Comparison of ENCODE assay signal across 9 cellular contexts in the genomic region with DNA sequence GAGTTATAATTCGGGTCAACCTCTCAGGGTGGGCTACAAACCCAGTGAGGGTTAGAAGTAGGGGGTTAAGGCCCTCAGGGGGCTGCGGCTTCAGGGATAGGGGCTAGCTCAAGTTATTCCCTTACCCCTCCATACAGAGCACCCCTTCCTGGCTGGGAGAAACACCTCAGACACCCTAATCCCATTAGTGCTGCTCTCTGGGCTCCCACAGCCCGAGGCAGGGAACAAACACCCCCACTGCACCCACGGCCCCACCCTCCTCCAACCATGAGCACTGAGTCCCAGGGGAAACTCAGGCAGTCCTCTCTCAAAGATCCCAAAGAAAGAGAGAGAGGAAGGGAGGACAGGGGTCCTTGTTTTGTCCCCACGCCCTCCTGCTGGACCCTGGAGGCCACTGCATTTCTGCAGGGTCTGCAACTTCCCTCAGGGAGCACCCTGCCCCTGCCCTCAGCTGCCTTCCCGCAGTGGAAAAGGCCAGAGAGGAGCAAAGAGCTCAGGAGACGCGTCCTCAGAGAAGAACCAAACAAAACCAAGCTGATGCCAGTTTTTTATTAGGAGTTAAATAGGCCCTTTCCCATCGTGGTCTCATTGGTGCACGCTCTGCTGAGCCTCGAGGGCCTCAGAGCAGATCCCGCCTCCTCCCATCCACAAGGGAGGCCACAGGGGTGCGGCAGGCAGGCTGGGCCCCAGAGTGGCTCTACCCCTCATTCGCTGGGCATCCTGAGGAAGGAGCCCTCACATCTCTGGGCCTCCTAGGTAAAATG. TPM values are rescaled to one million over a fixed set of nuclear protein-coding genes. Genes with fewer than 3 reads are reported as not detected.
DNase-seq lines count a peak whose midpoint lies in the region; ATAC-seq and TF ChIP-seq lines count a peak whose summit lies in the region.
"Had no signal": no experiment of that assay in that cellular context is flagged by ENCODE, and none has a peak within 500 bp of the region (broad histone marks: within the 10 kb centered on the region; RNA-seq: fewer than 3 reads in every experiment).

No MANE protein-coding gene starts in this region.

- ATAC-seq in GM21576 (IDR thresholded peaks at IDR 0.05; ENCODE audit: unreplicated experiment): no peak
- no peak for ATAC-seq in GM19397 (IDR thresholded peaks at IDR 0.05; ENCODE audit: unreplicated experiment)
- ATAC-seq: left colon had no signal

- no peak for DNase-seq in CD8-positive, alpha-beta memory T cell
- DNase-seq in NCI-H187 treated with DMSO at 0.1 percent for 48 hours (lab: John Stamatoyannopoulos, UW) (peak; percentile 79), epithelial cell of esophagus (ENCODE audit: low read depth) (peak; percentile 17), prostate gland (ENCODE audit: low spot score) (no peak), 8988T (no peak), AML-193 (lab: John Stamatoyannopoulos, UW) (no peak)

- intact Hi-C loops in prostate gland (cut with DNase I): no loop called here

- TF ChIP-seq POLR2A in prostate gland (IDR thresholded peaks at IDR 0.05): no peak

- H3K36me3 ChIP-seq in CD8-positive, alpha-beta memory T cell (ENCODE audit: insufficient read depth, low read length): peaks cover 11% of the 10 kb centered on the region
- H3K36me3 ChIP-seq in prostate gland: no peaks in the 10 kb centered on the region

- H3K4me1 ChIP-seq in CD8-positive, alpha-beta memory T cell (ENCODE audit: insufficient read depth, low read length): peaks cover 57% of the 10 kb centered on the region
- no peaks in the 10 kb centered on the region for H3K4me1 ChIP-seq in prostate gland (replicated peaks)

- POLR2A ChIA-PET in CD8-positive, alpha-beta memory T cell (lab: Charles Lee): interaction anchor here (1.1 to 5.4 kb wide), 2 partner anchors 13 to 14 kb away, joined by 3 to 121 read pairs; partner anchors contain the start of gene S100A6

- no peaks in the 10 kb centered on the region for H3K9me3 ChIP-seq in CD8-positive, alpha-beta memory T cell (ENCODE audit: low read length)
- H3K9me3 ChIP-seq in prostate gland: no peaks in the 10 kb centered on the region

- H3K36me3 Mint-ChIP-seq in CD8-positive, alpha-beta memory T cell: peaks cover 13 to 34% (median 16%) of the 10 kb centered on the region in 3 donors

- no peak for TF ChIP-seq CTCF in epithelial cell of esophagus (IDR thresholded peaks at IDR 0.05; ENCODE audit: insufficient read depth, low read depth, low read length, missing control alignments)
- no peak for TF ChIP-seq CTCF in prostate gland (IDR thresholded peaks at IDR 0.05)

- no peaks in the 10 kb centered on the region for H3K9me3 Mint-ChIP-seq in CD8-positive, alpha-beta memory T cell

- H3K27ac ChIP-seq in CD8-positive, alpha-beta memory T cell (ENCODE audit: low read depth, low read length): no peak overlapping the region
- peak overlapping the region; percentile 16 to 66 for H3K27ac ChIP-seq in prostate gland

- H3K27ac Mint-ChIP-seq in CD8-positive, alpha-beta memory T cell: peak overlapping the region in 7 of 8 donors; percentile 9 to 99 (median 97)

- peak overlapping the region in 6 of 7 donors; percentile 8 to 100 (median 47) for H3K4me3 Mint-ChIP-seq in CD8-positive, alpha-beta memory T cell

- H3K27me3 Mint-ChIP-seq in CD8-positive, alpha-beta memory T cell: peaks cover 0 to 3% of the 10 kb centered on the region in 2 donors

- peaks cover 43 to 54% (median 48%) of the 10 kb centered on the region in 3 donors for H3K4me1 Mint-ChIP-seq in CD8-positive, alpha-beta memory T cell

- WGBS in prostate gland: 68% methylated on average over 14 of the region's 14 CpGs

- CTCF ChIA-PET in CD8-positive, alpha-beta memory T cell (lab: Charles Lee): interaction anchor here (2.2 to 5.4 kb wide), 3 partner anchors 11 to 19 kb away, joined by 10 to 68 read pairs (median 34); partner anchors contain the start of genes S100A2 and S100A6

- no peak overlapping the region for H3K4me3 ChIP-seq in CD8-positive, alpha-beta memory T cell (ENCODE audit: low read length)
- H3K4me3 ChIP-seq in epithelial cell of esophagus (ENCODE audit: low read length) (no peak overlapping the region), prostate gland (no peak overlapping the region)

- H3K27me3 ChIP-seq in CD8-positive, alpha-beta memory T cell (ENCODE audit: insufficient read depth, low read length, poor library complexity, severe bottlenecking): no peaks in the 10 kb centered on the region
- no peaks in the 10 kb centered on the region for H3K27me3 ChIP-seq in prostate gland (replicated peaks; ENCODE audit: insufficient read depth)

RNA-seq across cellular contexts. Expression of gene S100A4, which starts 1.4 kb away (rescaled TPM):
- total RNA-seq in CD8-positive, alpha-beta memory T cell: 100 to 1,000 TPM; 125 to 132 TPM
- 2,575 TPM for polyA plus RNA-seq in CD8-positive, alpha-beta memory T cell
- 10 to 100 TPM; 56.3 to 71.3 TPM for total RNA-seq in prostate gland

RNA-seq across cellular contexts. Expression of gene S100A3, which starts 2.1 kb away (rescaled TPM):
- total RNA-seq in CD8-positive, alpha-beta memory T cell: not detected
- polyA plus RNA-seq in CD8-positive, alpha-beta memory T cell: not detected
- under 1 TPM in 1 of 2 donors, not detected in 1; 0.46 TPM for total RNA-seq in prostate gland
- total RNA-seq: left colon had no signal

RNA-seq across cellular contexts. Expression of gene S100A5, which starts 6.2 kb away (rescaled TPM):
- 1 to 10 TPM in 1 of 2 experiments, under 1 TPM in 1; 0.61 to 1.5 TPM for total RNA-seq in CD8-positive, alpha-beta memory T cell
- polyA plus RNA-seq in CD8-positive, alpha-beta memory T cell: 1.6 TPM
- not detected for total RNA-seq in prostate gland
- total RNA-seq: left colon had no signal

RNA-seq across cellular contexts. Expression of gene S100A6, which starts 11.2 kb away (rescaled TPM):
- 100 to 1,000 TPM; 244 to 254 TPM for total RNA-seq in CD8-positive, alpha-beta memory T cell
- polyA plus RNA-seq in CD8-positive, alpha-beta memory T cell: 892 TPM
- 100 to 1,000 TPM; 184 to 279 TPM for total RNA-seq in prostate gland

RNA-seq across cellular contexts. Expression of gene S100A2, which starts 18.7 kb away (rescaled TPM):
- 1 to 10 TPM in 1 of 2 experiments, under 1 TPM in 1; 0.81 to 1.1 TPM for total RNA-seq in CD8-positive, alpha-beta memory T cell
- 0.72 TPM for polyA plus RNA-seq in CD8-positive, alpha-beta memory T cell
- 10 to 100 TPM; 14.1 to 22.6 TPM for total RNA-seq in prostate gland

Comparison
In these comparisons a context has a peak if more than half of its experiments do, and no peak if none do; other contexts are left out.
1. DNase-seq: peak in NCI-H187 treated with DMSO at 0.1 percent for 48 hours (single experiment) and epithelial cell of esophagus (single experiment); none in CD8-positive, alpha-beta memory T cell (0 of 5), prostate gland (single experiment), 8988T (single experiment) and AML-193 (0 of 2).